Comparison of ENCODE assay signal across 9 cellular contexts in the genomic region with DNA sequence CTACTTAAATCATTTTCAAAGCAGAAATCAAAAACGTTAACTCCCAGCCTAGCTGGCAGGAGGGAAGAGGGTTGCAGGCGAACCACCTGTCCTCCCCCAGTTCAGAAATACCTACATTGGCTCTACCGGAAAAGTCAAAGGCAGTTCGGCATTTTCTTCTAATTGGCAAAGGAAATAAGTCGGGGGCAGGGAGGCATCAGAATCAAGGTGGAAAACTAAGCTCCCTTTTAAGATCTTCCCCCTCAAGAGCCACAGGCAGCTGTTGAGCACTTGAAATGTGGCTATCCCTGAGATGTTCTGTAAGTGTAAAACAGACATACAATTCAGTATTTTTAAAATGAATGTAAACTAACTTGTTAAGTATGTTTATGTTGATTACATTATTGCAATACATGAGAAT. TPM values are rescaled to one million over a fixed set of nuclear protein-coding genes. Genes with fewer than 3 reads are reported as not detected.
DNase-seq lines count a peak whose midpoint lies in the region; ATAC-seq, FAIRE-seq and TF ChIP-seq lines count a peak whose summit lies in the region.
"Had no signal": no experiment of that assay in that cellular context is flagged by ENCODE, and none has a peak within 500 bp of the region (broad histone marks: within the 10 kb centered on the region; RNA-seq: fewer than 3 reads in every experiment).

No MANE protein-coding gene starts in this region.

- TF ChIP-seq CTCF in endothelial cell (IDR thresholded peaks at IDR 0.05; ENCODE audit: unreplicated experiment) (no peak), psoas muscle (IDR thresholded peaks at IDR 0.05) (no peak), PC-3 (conservative IDR thresholded peaks at IDR 0.05; ENCODE audit: low read depth, low read length) (no peak)

- no peak for TF ChIP-seq POLR2A in GM12891 (IDR thresholded peaks at IDR 0.05; ENCODE audit: low read depth, low read length)

- peak overlapping the region; percentile 90 for H3K27ac Mint-ChIP-seq in endothelial cell (ENCODE audit: unreplicated experiment)

- H3K4me3 ChIP-seq in psoas muscle: peak overlapping the region; percentile 74
- H3K4me3 ChIP-seq in PC-3 (ENCODE audit: low read length): no peak overlapping the region
- H3K4me3 ChIP-seq: SK-N-MC had no signal

- peaks cover 11% of the 10 kb centered on the region for H3K4me1 ChIP-seq in psoas muscle
- no peaks in the 10 kb centered on the region for H3K4me1 ChIP-seq in PC-3 (ENCODE audit: insufficient read depth, low read length)

- no peak for DNase-seq in GM12891 (ENCODE audit: insufficient read length, low spot score)
- peak; percentile 64 for DNase-seq in NCI-H524 treated with DMSO at 0.1 percent for 48 hours (lab: John Stamatoyannopoulos, UW)
- no peak for DNase-seq in endothelial cell (ENCODE audit: low spot score)
- no peak for DNase-seq in psoas muscle
- no peak for DNase-seq in NCI-H128 (lab: John Stamatoyannopoulos, UW; ENCODE audit: unreplicated experiment)
- DNase-seq in PC-3: no peak
- DNase-seq: NCI-H1694 treated with DMSO at 0.1 percent for 48 hours had no signal

- no peaks in the 10 kb centered on the region for H3K9me3 ChIP-seq in psoas muscle
- no peaks in the 10 kb centered on the region for H3K9me3 ChIP-seq in PC-3 (ENCODE audit: low read length)

- H2AFZ ChIP-seq in PC-3 (ENCODE audit: low read length): no peak overlapping the region

- H3K27me3 ChIP-seq in psoas muscle (ENCODE audit: insufficient read depth in 3 of 3, low read length in 2 of 3) (peaks cover 0 to 20% (median 10%) of the 10 kb centered on the region in 3 donors), PC-3 (ENCODE audit: low read length) (peaks cover 36% of the 10 kb centered on the region)

- H3K4me1 Mint-ChIP-seq in endothelial cell (ENCODE audit: unreplicated experiment): peaks cover 48% of the 10 kb centered on the region

- no peaks in the 10 kb centered on the region for H3K9me2 ChIP-seq in PC-3 (replicated peaks; ENCODE audit: low read length)

- no peaks in the 10 kb centered on the region for H3K79me2 ChIP-seq in PC-3 (ENCODE audit: low read length)

- H3K27me3 Mint-ChIP-seq in endothelial cell (ENCODE audit: unreplicated experiment): peaks cover 18% of the 10 kb centered on the region

- POLR2A ChIA-PET in PC-3 (lab: Charles Lee; ENCODE audit: unreplicated experiment): no interaction called here

- BruUV-seq in PC-3 (replicated peaks; lab: Mats Ljungman, UMichigan): no TSS peak

- 23 to 31% (median 31%) methylated on average over 5 of the region's 5 CpGs for WGBS in psoas muscle, 3 donors

- peaks cover 20% of the 10 kb centered on the region for H3K36me3 Mint-ChIP-seq in endothelial cell (ENCODE audit: low read depth, unreplicated experiment)

- ATAC-seq in psoas muscle: no peak
- ATAC-seq in activated CD4-positive, CD25-positive, alpha-beta regulatory T cell treated with anti-CD3 and anti-CD28 coated beads, Interleukin-2, amount 50 U/mL, for 24 hours: no peak
- no peak for ATAC-seq in PC-3

- CTCF ChIA-PET in PC-3 (lab: Charles Lee): no interaction called here

- no peaks in the 10 kb centered on the region for H3K9me3 Mint-ChIP-seq in endothelial cell (ENCODE audit: unreplicated experiment)

- H4K20me1 ChIP-seq in PC-3 (ENCODE audit: low read length): no peaks in the 10 kb centered on the region

- H3K4me2 ChIP-seq in PC-3 (ENCODE audit: low read length): no peak overlapping the region

- intact Hi-C loops in psoas muscle (cut with DNase I): loop anchor here in 1 of 2 donors (5.0 to 10.0 kb wide), 4 partner anchors 97 to 383 kb away; no protein-coding TSS in a partner anchor
- intact Hi-C loops in PC-3 (cut with micrococcal nuclease): no loop called here

- peak overlapping the region; percentile 98 for H3K4me3 Mint-ChIP-seq in endothelial cell (ENCODE audit: unreplicated experiment)

- H3K36me3 ChIP-seq in psoas muscle (ENCODE audit: insufficient read depth in 1 of 2, low read depth in 1 of 2) (no peaks in the 10 kb centered on the region), PC-3 (ENCODE audit: low read depth, low read length) (no peaks in the 10 kb centered on the region)

- no peak overlapping the region for H3K9ac ChIP-seq in PC-3 (ENCODE audit: low read length)

- H3K27ac ChIP-seq in psoas muscle: no peak overlapping the region
- H3K27ac ChIP-seq in PC-3 (ENCODE audit: low read length): no peak overlapping the region
- H3K27ac ChIP-seq: SK-N-MC had no signal

- peak; percentile 91 for FAIRE-seq in GM12891 (lab: Jason Lieb, UNC)

- no peaks in the 10 kb centered on the region for H3F3A ChIP-seq in PC-3 (ENCODE audit: low read length, unreplicated experiment)

TF ChIP-seq in GM12891, 5 proteins besides CTCF, POLR2A, EP300 and RAD21:
- no peak for TF ChIP-seq PAX5 (IDR thresholded peaks at IDR 0.05; ENCODE audit: insufficient read depth, low read length, severe bottlenecking)

RNA-seq across cellular contexts. Expression of a gene that starts 1.0 kb away (rescaled TPM):
- 70.4 TPM for polyA plus RNA-seq in GM12891 (2012; ENCODE audit: low read depth, missing spikeins)
- total RNA-seq in endothelial cell (ENCODE audit: unreplicated experiment) (151 TPM), psoas muscle (1 to 10 TPM; 6.9 to 8.1 (median 7.3) TPM), PC-3 (2014; rRNA removed) (not detected in 2 replicates)
- polyA plus RNA-seq in psoas muscle: 1 to 10 TPM; 2.8 to 5.6 (median 3.2) TPM

Comparison
In these comparisons a context has a peak if more than half of its experiments do, and no peak if none do; other contexts are left out.
1. RNA of a gene that starts 1.0 kb away (total RNA-seq): 151 TPM in endothelial cell (single experiment); 6.9 to 8.1 TPM in psoas muscle and not detected in PC-3; every median in the first group is over 10 times any median in the second.